In the genomic region with DNA sequence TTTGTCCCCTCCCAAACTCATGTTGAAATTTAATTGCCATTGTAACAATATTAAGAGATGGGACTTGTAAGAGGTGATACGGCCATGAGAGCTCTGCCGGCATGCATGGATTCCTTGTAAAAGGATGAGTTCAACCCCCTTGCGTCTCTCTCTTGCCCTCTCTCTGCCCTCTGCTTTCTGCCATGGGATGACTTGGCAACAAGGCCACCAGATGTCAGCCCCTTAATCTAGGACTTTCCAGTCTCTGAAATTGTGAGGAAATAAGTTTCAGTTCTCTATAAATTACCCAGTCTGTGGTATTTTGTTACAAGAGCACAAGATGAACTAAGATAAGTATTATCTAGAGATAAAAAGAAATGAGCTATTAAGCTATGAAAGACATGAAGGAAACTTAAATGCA, we compare ENCODE assay signal across 13 cellular contexts.
A peak's percentile ranks its signal among the peaks of the same experiment; 100 is the strongest.
DNase-seq lines count a peak whose midpoint lies in the region; ATAC-seq and TF ChIP-seq lines count a peak whose summit lies in the region.
"Had no signal": no experiment of that assay in that cellular context is flagged by ENCODE, and none has a peak within 500 bp of the region (broad histone marks: within the 10 kb centered on the region; RNA-seq: fewer than 3 reads in every experiment).

No MANE protein-coding gene starts in this region.

- H3K4me3 Mint-ChIP-seq in osteocyte (ENCODE audit: unreplicated experiment) = no peak overlapping the region
- H3K4me3 Mint-ChIP-seq: neural crest cell had no signal

- no peak for DNase-seq in GM13977 (ENCODE audit: low spot score)
- DNase-seq in amniotic epithelial cell (ENCODE audit: low read depth) = peak; percentile 67
- DNase-seq in inferior parietal cortex (ENCODE audit: extremely low spot score) = no peak
- no peak for DNase-seq in AML-193 (lab: John Stamatoyannopoulos, UW)
- no peak for DNase-seq in osteocyte (ENCODE audit: extremely low spot score, unreplicated experiment)
- DNase-seq in NCI-H1694 treated with DMSO at 0.1 percent for 48 hours (lab: John Stamatoyannopoulos, UW) = no peak
- DNase-seq: activated CD4-positive, alpha-beta T cell treated with anti-CD3 and anti-CD28 coated beads for 1 hour; amygdala; NCI-H1436 treated with DMSO at 0.1 percent for 48 hours; stimulated activated CD4-positive, alpha-beta T cell treated with anti-CD3 and anti-CD28 coated beads, Interleukin-2, amount 100 ng/mL, for 48 hours had no signal

- ATAC-seq in GM21390 (IDR thresholded peaks at IDR 0.05; ENCODE audit: unreplicated experiment) (peak; percentile 40), HG03432 (IDR thresholded peaks at IDR 0.05; ENCODE audit: unreplicated experiment) (peak; percentile 59)

- no peaks in the 10 kb centered on the region for H3K27me3 Mint-ChIP-seq in osteocyte (ENCODE audit: unreplicated experiment)

- in situ Hi-C loops in GM13977 (cut with MboI; ENCODE audit: low pct_unique_long_range_greater_than_20kb, low sequenced_read_pairs, unreplicated experiment) = no loop called here

- H3K27ac Mint-ChIP-seq in osteocyte (ENCODE audit: unreplicated experiment) = no peak overlapping the region

- H3K36me3 Mint-ChIP-seq in osteocyte (ENCODE audit: unreplicated experiment) = no peaks in the 10 kb centered on the region

- TF ChIP-seq CTCF in GM13977 (IDR thresholded peaks at IDR 0.05; ENCODE audit: extremely low read depth, insufficient read depth, missing control alignments) (peak; percentile 7), osteocyte (IDR thresholded peaks at IDR 0.05) (no peak)

- no peaks in the 10 kb centered on the region for H3K9me3 Mint-ChIP-seq in osteocyte (ENCODE audit: unreplicated experiment)

- H3K4me1 Mint-ChIP-seq in osteocyte (ENCODE audit: unreplicated experiment) = no peaks in the 10 kb centered on the region
